30 cellular contexts compared by ENCODE assay signal in genomic region chr3:72079369-72079872, GRCh38.
A peak's percentile ranks its signal among the peaks of the same experiment; 100 is the strongest.
DNase-seq lines count a peak whose midpoint lies in the region; ATAC-seq and TF ChIP-seq lines count a peak whose summit lies in the region.
"Had no signal": no experiment of that assay in that cellular context is flagged by ENCODE, and none has a peak within 500 bp of the region (broad histone marks: within the 10 kb centered on the region; RNA-seq: fewer than 3 reads in every experiment).

No MANE protein-coding gene starts in this region.

- peak; percentile 22 for ATAC-seq in GM18520 (IDR thresholded peaks at IDR 0.05; ENCODE audit: unreplicated experiment)
- ATAC-seq in stimulated activated effector memory CD8-positive, alpha-beta T cell treated with anti-CD3 and anti-CD28 coated beads, Interleukin-12 subunit alpha, Interleukin-12 subunit beta, amount 100 ng/mL, for 72 hours: peak; percentile 42
- ATAC-seq: GM23338; HepG2; left lobe of liver; stimulated activated naive CD8-positive, alpha-beta T cell treated with anti-CD3 and anti-CD28 coated beads, Interleukin-15, Interleukin-2, amounts not matched to agents 100 U/mL and 50 U/mL, for 24 hours had no signal

- no peak for TF ChIP-seq CTCF in GM12865 (IDR thresholded peaks at IDR 0.05; ENCODE audit: insufficient read depth, low read depth, low read length, missing control alignments)
- no peak for TF ChIP-seq CTCF in progenitor cell of endocrine pancreas (IDR thresholded peaks at IDR 0.05; ENCODE audit: unreplicated experiment)

- H3K36me3 Mint-ChIP-seq in stimulated activated effector memory CD8-positive, alpha-beta T cell treated with anti-CD3 and anti-CD28 coated beads, Interleukin-12 subunit alpha, Interleukin-12 subunit beta, amount 100 ng/mL, for 72 hours: no peaks in the 10 kb centered on the region
- H3K36me3 Mint-ChIP-seq in progenitor cell of endocrine pancreas (ENCODE audit: insufficient read depth): no peaks in the 10 kb centered on the region

- peak; percentile 85 for TF ChIP-seq POLR2A in Raji (IDR thresholded peaks at IDR 0.05; ENCODE audit: insufficient read depth, low read depth, low read length)

- no peak overlapping the region for H3K27ac Mint-ChIP-seq in stimulated activated effector memory CD8-positive, alpha-beta T cell treated with anti-CD3 and anti-CD28 coated beads, Interleukin-12 subunit alpha, Interleukin-12 subunit beta, amount 100 ng/mL, for 72 hours
- no peak overlapping the region for H3K27ac Mint-ChIP-seq in progenitor cell of endocrine pancreas
- H3K27ac Mint-ChIP-seq: activated naive CD8-positive, alpha-beta T cell treated with anti-CD3 and anti-CD28 coated beads for 36 hours; GM23338 had no signal

- H3K9me3 Mint-ChIP-seq in stimulated activated effector memory CD8-positive, alpha-beta T cell treated with anti-CD3 and anti-CD28 coated beads, Interleukin-12 subunit alpha, Interleukin-12 subunit beta, amount 100 ng/mL, for 72 hours: peaks cover 8% of the 10 kb centered on the region
- peaks cover 19% of the 10 kb centered on the region for H3K9me3 Mint-ChIP-seq in progenitor cell of endocrine pancreas (ENCODE audit: low read depth)

- peaks cover 4% of the 10 kb centered on the region for H3K27me3 Mint-ChIP-seq in progenitor cell of endocrine pancreas
- H3K27me3 Mint-ChIP-seq: activated CD4-positive, alpha-beta T cell treated with anti-CD3 and anti-CD28 coated beads, Interleukin-2, amount 10 ng/mL, durations not matched to agents 24 days and 14 days; activated naive CD8-positive, alpha-beta T cell treated with anti-CD3 and anti-CD28 coated beads for 36 hours had no signal

- no peak overlapping the region for H3K4me3 ChIP-seq in GM12865 (ENCODE audit: low read depth, low read length)
- H3K4me3 ChIP-seq: breast epithelium, GM23338, ovary, uterus had no signal

- H3K4me1 Mint-ChIP-seq in stimulated activated effector memory CD8-positive, alpha-beta T cell treated with anti-CD3 and anti-CD28 coated beads, Interleukin-12 subunit alpha, Interleukin-12 subunit beta, amount 100 ng/mL, for 72 hours: peaks cover 5% of the 10 kb centered on the region
- peaks cover 27% of the 10 kb centered on the region for H3K4me1 Mint-ChIP-seq in progenitor cell of endocrine pancreas (ENCODE audit: low read depth)

- no peak overlapping the region for H3K4me3 Mint-ChIP-seq in stimulated activated effector memory CD8-positive, alpha-beta T cell treated with anti-CD3 and anti-CD28 coated beads, Interleukin-12 subunit alpha, Interleukin-12 subunit beta, amount 100 ng/mL, for 72 hours
- H3K4me3 Mint-ChIP-seq in progenitor cell of endocrine pancreas (ENCODE audit: low read depth): no peak overlapping the region
- H3K4me3 Mint-ChIP-seq: activated CD4-positive, alpha-beta T cell treated with anti-CD3 and anti-CD28 coated beads, Interleukin-2, amount 10 ng/mL, durations not matched to agents 24 days and 14 days; activated naive CD8-positive, alpha-beta T cell treated with anti-CD3 and anti-CD28 coated beads for 36 hours; GM23338; nephron progenitor cell had no signal

- DNase-seq in GM12865 (ENCODE audit: low read depth) (peak; percentile 65), inferior parietal cortex (ENCODE audit: extremely low spot score) (no peak), progenitor cell of endocrine pancreas (ENCODE audit: low spot score, unreplicated experiment) (no peak), foreskin melanocyte (no peak)
- no peak for DNase-seq in stimulated activated effector memory CD8-positive, alpha-beta T cell treated with anti-CD3 and anti-CD28 coated beads, Interleukin-12 subunit alpha, Interleukin-12 subunit beta, amount 100 ng/mL, for 72 hours (ENCODE audit: low spot score in 2 of 2)
- DNase-seq: ACHN; activated CD4-positive, alpha-beta T cell treated with anti-CD3 and anti-CD28 coated beads, Interleukin-2, amount 10 ng/mL, durations not matched to agents 24 days and 14 days; activated effector memory CD4-positive, alpha-beta T cell treated with anti-CD3 and anti-CD28 coated beads, Interleukin-2, amount 50 U/mL, for 16 hours; activated naive CD8-positive, alpha-beta T cell treated with anti-CD3 and anti-CD28 coated beads for 36 hours; activated T-cell treated with anti-CD3 and anti-CD28 coated beads, Interleukin-2, amount 50 U/mL, for 1 hour; anterior cingulate cortex; BE2C; DMS 273 treated with DMSO at 0.1 percent for 48 hours; effector CD4-positive, alpha-beta T cell; NCI-H1436; NCI-H226; NCI-H69; nephron progenitor cell; ovary; retina; SIG-M5; stimulated activated naive CD8-positive, alpha-beta T cell treated with anti-CD3 and anti-CD28 coated beads, Interleukin-15, Interleukin-2, amounts not matched to agents 100 U/mL and 50 U/mL, for 24 hours; T-helper 9 cell; uterus had no signal
